In genomic region chr2:167406558-167406957, GRCh38 we compare ENCODE assay signal across 21 cellular contexts.
A peak's percentile ranks its signal among the peaks of the same experiment; 100 is the strongest.
DNase-seq lines count a peak whose midpoint lies in the region; ATAC-seq and TF ChIP-seq lines count a peak whose summit lies in the region.
"Had no signal": no experiment of that assay in that cellular context is flagged by ENCODE, and none has a peak within 500 bp of the region (broad histone marks: within the 10 kb centered on the region; RNA-seq: fewer than 3 reads in every experiment).

No MANE protein-coding gene starts in this region.

- H4K8ac ChIP-seq in H9 (replicated peaks; ENCODE audit: insufficient read length, low read depth, low read length) = no peak overlapping the region

- H3K23me2 ChIP-seq in H9 (ENCODE audit: insufficient read length, low read depth, low read length, poor library complexity, severe bottlenecking) = no peaks in the 10 kb centered on the region

- ATAC-seq in stimulated activated memory B cell treated with anti-CD40 and anti-IgM and Interleukin-4, amounts not matched to agents 10 μg/mL and 1 μg/mL and 100 μg/mL, for 72 hours = no peak
- no peak for ATAC-seq in HG02678 (IDR thresholded peaks at IDR 0.05; ENCODE audit: unreplicated experiment)
- no peak for ATAC-seq in PC-3
- ATAC-seq: foreskin keratinocyte, right cardiac atrium had no signal

- H3K27ac ChIP-seq in H9 (ENCODE audit: insufficient read length, low read depth, low read length) = peak overlapping the region; percentile 8
- H3K27ac ChIP-seq in PC-3 (ENCODE audit: low read length) = no peak overlapping the region
- H3K27ac ChIP-seq: foreskin keratinocyte, SJCRH30, suprapubic skin had no signal

- H3K79me2 ChIP-seq in H9 (ENCODE audit: insufficient read depth, low read length) (no peaks in the 10 kb centered on the region), PC-3 (ENCODE audit: low read length) (no peaks in the 10 kb centered on the region)

- no peak for TF ChIP-seq CTCF in H9 (conservative IDR thresholded peaks at IDR 0.05)
- TF ChIP-seq CTCF in PC-3 (conservative IDR thresholded peaks at IDR 0.05; ENCODE audit: low read depth, low read length) = no peak

- no peak overlapping the region for H2BK12ac ChIP-seq in H9 (ENCODE audit: insufficient read length, low read depth, low read length)

- H2AK5ac ChIP-seq in H9 (ENCODE audit: insufficient read length, low read length) = no peak overlapping the region

- peak overlapping the region; percentile 1 for H3K4me2 ChIP-seq in H9 (ENCODE audit: insufficient read depth, insufficient read length, low read length)
- H3K4me2 ChIP-seq in PC-3 (ENCODE audit: low read length) = no peak overlapping the region

- H3K4ac ChIP-seq in H9 (ENCODE audit: low read depth, low read length) = no peak overlapping the region

- no peak overlapping the region for H3K14ac ChIP-seq in H9 (ENCODE audit: insufficient read depth, low read length)

- H3K9ac ChIP-seq in H9 (ENCODE audit: extremely low read depth, insufficient read length, low read length) = no peak overlapping the region
- H3K9ac ChIP-seq in iPS-15b (ENCODE audit: low read depth, low read length) = no peak overlapping the region
- H3K9ac ChIP-seq in PC-3 (ENCODE audit: low read length) = no peak overlapping the region

- H4K91ac ChIP-seq in H9 (ENCODE audit: insufficient read length, low read depth, low read length) = no peak overlapping the region

- intact Hi-C loops in PC-3 (cut with micrococcal nuclease) = no loop called here

- H3K9me3 ChIP-seq in H9 (ENCODE audit: control insufficient read depth, low read depth, low read length) = peaks cover 7% of the 10 kb centered on the region
- H3K9me3 ChIP-seq in iPS-15b (ENCODE audit: control insufficient read depth, insufficient read depth, low read length) = peaks cover 5% of the 10 kb centered on the region
- no peaks in the 10 kb centered on the region for H3K9me3 ChIP-seq in PC-3 (ENCODE audit: low read length)
- H3K9me3 ChIP-seq: suprapubic skin had no signal

- H3K4me3 Mint-ChIP-seq in H9 = peak overlapping the region; percentile 43 to 67
- H3K4me3 Mint-ChIP-seq in stimulated activated memory B cell treated with anti-CD40 and anti-IgM and Interleukin-4, amounts not matched to agents 10 μg/mL and 1 μg/mL and 100 μg/mL, for 72 hours = no peak overlapping the region
- H3K4me3 Mint-ChIP-seq: activated CD4-positive, alpha-beta T cell treated with anti-CD3 and anti-CD28 coated beads, Interleukin-2, amount 10 ng/mL, durations not matched to agents 24 days and 14 days had no signal

- CTCF ChIA-PET in PC-3 (lab: Charles Lee) = no interaction called here

- peak; percentile 83 for DNase-seq in H9
- DNase-seq in astrocyte of the hippocampus (ENCODE audit: low read depth, low spot score) = peak; percentile 70
- DNase-seq in renal cortical epithelial cell (ENCODE audit: low read depth) = peak; percentile 15
- DNase-seq in OCI-M1 (lab: John Stamatoyannopoulos, UW) = no peak
- DNase-seq in PC-3 = no peak
- DNase-seq: activated CD4-positive, alpha-beta T cell treated with anti-CD3 and anti-CD28 coated beads, Interleukin-2, amount 10 ng/mL, durations not matched to agents 24 days and 14 days; activated naive CD4-positive, alpha-beta T cell treated with anti-CD3 and anti-CD28 coated beads, Interleukin-2, amount 50 U/mL, for 16 hours; central memory CD4-positive, alpha-beta T cell; GDM1; GOT3; mammary epithelial cell; NCI-H146; NCI-H345; right cardiac atrium; stimulated activated CD4-positive, alpha-beta T cell treated with anti-CD3 and anti-CD28 coated beads, Interleukin-2, amount 100 ng/mL, for 48 hours had no signal

- H3K9me3 Mint-ChIP-seq in H9 = peaks cover 35 to 57% of the 10 kb centered on the region in 2 experiments
- H3K9me3 Mint-ChIP-seq in stimulated activated memory B cell treated with anti-CD40 and anti-IgM and Interleukin-4, amounts not matched to agents 10 μg/mL and 1 μg/mL and 100 μg/mL, for 72 hours = peaks cover 14% of the 10 kb centered on the region

- peak overlapping the region; percentile 90 to 99 (median 97); a peak in 6 of 7 replicates for H3K27ac Mint-ChIP-seq in H9
- no peak overlapping the region for H3K27ac Mint-ChIP-seq in stimulated activated memory B cell treated with anti-CD40 and anti-IgM and Interleukin-4, amounts not matched to agents 10 μg/mL and 1 μg/mL and 100 μg/mL, for 72 hours
- H3K27ac Mint-ChIP-seq: activated CD4-positive, alpha-beta T cell treated with anti-CD3 and anti-CD28 coated beads, Interleukin-2, amount 10 ng/mL, durations not matched to agents 24 days and 14 days had no signal

- H2BK120ac ChIP-seq in H9 (ENCODE audit: low read depth, low read length, poor library complexity, severe bottlenecking) = no peak overlapping the region

- H3K4me3 ChIP-seq in iPS-15b (ENCODE audit: low read depth, low read length) (peak overlapping the region; percentile 1), PC-3 (ENCODE audit: low read length) (no peak overlapping the region)
- H3K4me3 ChIP-seq: SJCRH30, suprapubic skin had no signal

- H4K20me1 ChIP-seq in H9 (ENCODE audit: control insufficient read depth, insufficient read depth, insufficient read length) (no peaks in the 10 kb centered on the region), PC-3 (ENCODE audit: low read length) (no peaks in the 10 kb centered on the region)

- H2BK5ac ChIP-seq in H9 (ENCODE audit: insufficient read length, low read length) = no peak overlapping the region

- H3K4me1 Mint-ChIP-seq in H9 = peaks cover 22 to 29% of the 10 kb centered on the region in 2 experiments
- H3K4me1 Mint-ChIP-seq in stimulated activated memory B cell treated with anti-CD40 and anti-IgM and Interleukin-4, amounts not matched to agents 10 μg/mL and 1 μg/mL and 100 μg/mL, for 72 hours = no peaks in the 10 kb centered on the region
- H3K4me1 Mint-ChIP-seq: activated CD4-positive, alpha-beta T cell treated with anti-CD3 and anti-CD28 coated beads, Interleukin-2, amount 10 ng/mL, durations not matched to agents 24 days and 14 days had no signal

- peaks cover 50 to 62% (median 50%) of the 10 kb centered on the region in 3 experiments for H3K36me3 Mint-ChIP-seq in H9 (ENCODE audit: insufficient read depth in 1 of 3, low read depth in 3 of 3)
- no peaks in the 10 kb centered on the region for H3K36me3 Mint-ChIP-seq in stimulated activated memory B cell treated with anti-CD40 and anti-IgM and Interleukin-4, amounts not matched to agents 10 μg/mL and 1 μg/mL and 100 μg/mL, for 72 hours

- WGBS in H9 (ENCODE audit: extremely low coverage, insufficient read length, low lambda C conversion rate) = no CpG with 5 or more reads among the region's 4 CpGs

- H3K18ac ChIP-seq in H9 (ENCODE audit: insufficient read length, low read depth, low read length) = no peak overlapping the region

- H3K9me2 ChIP-seq in PC-3 (replicated peaks; ENCODE audit: low read length) = no peaks in the 10 kb centered on the region

- POLR2A ChIA-PET in PC-3 (lab: Charles Lee; ENCODE audit: unreplicated experiment) = no interaction called here

- no TSS peak for BruUV-seq in PC-3 (replicated peaks; lab: Mats Ljungman, UMichigan)

- H3T11ph ChIP-seq in H9 (ENCODE audit: low read length) = no peak overlapping the region

- no peaks in the 10 kb centered on the region for H3F3A ChIP-seq in PC-3 (ENCODE audit: low read length, unreplicated experiment)

- H3K4me1 ChIP-seq in H9 (ENCODE audit: insufficient read depth, low read length) (no peaks in the 10 kb centered on the region), iPS-15b (ENCODE audit: control insufficient read depth, insufficient read depth, low read length) (peaks cover 11% of the 10 kb centered on the region), PC-3 (ENCODE audit: insufficient read depth, low read length) (0 out of 2 replicates have a peak, but pooled peaks cover 6% of the 10 kb centered on the region)
- H3K4me1 ChIP-seq: foreskin keratinocyte, SJCRH30, suprapubic skin had no signal

- H3K79me1 ChIP-seq in H9 (ENCODE audit: insufficient read depth, low read depth, low read length, poor library complexity, severe bottlenecking) = no peaks in the 10 kb centered on the region

- no peak overlapping the region for H4K5ac ChIP-seq in H9 (ENCODE audit: insufficient read length, low read depth, low read length)

- no peak overlapping the region for H2BK20ac ChIP-seq in H9 (ENCODE audit: low read depth, low read length, poor library complexity, severe bottlenecking)

- no peaks in the 10 kb centered on the region for H3K27me3 Mint-ChIP-seq in H9 (ENCODE audit: low read depth)
- no peaks in the 10 kb centered on the region for H3K27me3 Mint-ChIP-seq in stimulated activated memory B cell treated with anti-CD40 and anti-IgM and Interleukin-4, amounts not matched to agents 10 μg/mL and 1 μg/mL and 100 μg/mL, for 72 hours
- H3K27me3 Mint-ChIP-seq: activated CD4-positive, alpha-beta T cell treated with anti-CD3 and anti-CD28 coated beads, Interleukin-2, amount 10 ng/mL, durations not matched to agents 24 days and 14 days had no signal

- no peak overlapping the region for H3K23ac ChIP-seq in H9 (ENCODE audit: insufficient read length, low read depth, low read length)

- H2AFZ ChIP-seq in H9 (ENCODE audit: low read length) (no peak overlapping the region), PC-3 (ENCODE audit: low read length) (no peak overlapping the region)

- no peaks in the 10 kb centered on the region for H3K36me3 ChIP-seq in iPS-15b (ENCODE audit: control insufficient read depth, insufficient read depth, low read length)
- H3K36me3 ChIP-seq in PC-3 (ENCODE audit: low read depth, low read length) = no peaks in the 10 kb centered on the region
- H3K36me3 ChIP-seq: SJCRH30, suprapubic skin had no signal

- no peaks in the 10 kb centered on the region for H3K27me3 ChIP-seq in H9 (ENCODE audit: insufficient read depth, low read length)
- H3K27me3 ChIP-seq in iPS-15b (ENCODE audit: control insufficient read depth, insufficient read depth, low read length) = no peaks in the 10 kb centered on the region
- H3K27me3 ChIP-seq in PC-3 (ENCODE audit: low read length) = no peaks in the 10 kb centered on the region
- H3K27me3 ChIP-seq: foreskin keratinocyte, SJCRH30, suprapubic skin had no signal

- H3K56ac ChIP-seq in H9 (ENCODE audit: insufficient read length, low read depth, low read length) = no peak overlapping the region

- no peak overlapping the region for H2BK15ac ChIP-seq in H9 (ENCODE audit: low read depth, low read length)

Comparison
In these comparisons a context has a peak if more than half of its experiments do, and no peak if none do; other contexts are left out.
1. DNase-seq: peak in H9 (single experiment), astrocyte of the hippocampus (single experiment) and renal cortical epithelial cell (single experiment); none in OCI-M1 (single experiment) and PC-3 (single experiment).